ENCODE assay signal across 8 cellular contexts in genomic region chr3:129278970-129279906, GRCh38. TPM values are rescaled to one million over a fixed set of nuclear protein-coding genes. Genes with fewer than 3 reads are reported as not detected.
DNase-seq lines count a peak whose midpoint lies in the region; ATAC-seq and TF ChIP-seq lines count a peak whose summit lies in the region.

No MANE protein-coding gene starts in this region.

- H3K27me3 Mint-ChIP-seq in activated T-cell treated with anti-CD3 and anti-CD28 coated beads, Interleukin-2, amount 50 U/mL, for 24 hours, result no peaks in the 10 kb centered on the region
- H3K27me3 Mint-ChIP-seq in neural crest cell (ENCODE audit: low read depth), result no peaks in the 10 kb centered on the region

- TF ChIP-seq CTCF in fibroblast of lung (conservative IDR thresholded peaks at IDR 0.05 in 1 of 2, IDR thresholded peaks at IDR 0.05 in 1 of 2; ENCODE audit: low read depth in 1 of 2, low read length in 2 of 2) (no peak), neural crest cell (conservative IDR thresholded peaks at IDR 0.05) (no peak)

- H3K9me3 ChIP-seq in BLaER1, result no peaks in the 10 kb centered on the region
- H3K9me3 ChIP-seq in fibroblast of lung (ENCODE audit: control insufficient read depth, insufficient read depth, low read depth, low read length), result no peaks in the 10 kb centered on the region
- no peaks in the 10 kb centered on the region for H3K9me3 ChIP-seq in subcutaneous abdominal adipose tissue (ENCODE audit: control insufficient read depth in 5 of 5, low read length in 5 of 5)

- peaks cover 7% of the 10 kb centered on the region for H3K79me2 ChIP-seq in fibroblast of lung (ENCODE audit: control insufficient read depth, insufficient read depth, low read length)

- DNase-seq in NCI-H82 treated with DMSO at 0.1 percent for 48 hours (lab: John Stamatoyannopoulos, UW; ENCODE audit: unreplicated experiment), result peak; percentile 46
- peak; percentile 77 for DNase-seq in activated T-cell treated with anti-CD3 and anti-CD28 coated beads, Interleukin-2, amount 50 U/mL, for 24 hours
- peak; percentile 34 to 81 for DNase-seq in fibroblast of lung (ENCODE audit: low read depth in 2 of 2)
- peak; percentile 30 for DNase-seq in neural crest cell (ENCODE audit: low read depth, low spot score)

- H3K9ac ChIP-seq in BLaER1 (peak overlapping the region; percentile 98), fibroblast of lung (ENCODE audit: insufficient read depth, low read length) (peak overlapping the region; percentile 88), subcutaneous abdominal adipose tissue (ENCODE audit: low read length in 5 of 5) (peak overlapping the region; percentile 89 to 96 (median 93))

- no peaks in the 10 kb centered on the region for H3K9me3 Mint-ChIP-seq in activated T-cell treated with anti-CD3 and anti-CD28 coated beads, Interleukin-2, amount 50 U/mL, for 24 hours
- H3K9me3 Mint-ChIP-seq in neural crest cell, result no peaks in the 10 kb centered on the region

- H3K4me3 ChIP-seq in BLaER1 (peak overlapping the region; percentile 93), fibroblast of lung (replicated peaks in 1 of 4; ENCODE audit: control extremely low read depth in 1 of 4, insufficient read depth in 1 of 4, low read depth in 3 of 4, low read length in 4 of 4) (peak overlapping the region; percentile 56 to 79 (median 66)), subcutaneous abdominal adipose tissue (ENCODE audit: low read depth in 1 of 5, low read length in 5 of 5) (peak overlapping the region; percentile 89 to 97 (median 91))

- H3K27ac Mint-ChIP-seq in activated T-cell treated with anti-CD3 and anti-CD28 coated beads, Interleukin-2, amount 50 U/mL, for 24 hours, result peak overlapping the region; percentile 99
- H3K27ac Mint-ChIP-seq in neural crest cell (ENCODE audit: unreplicated experiment), result peak overlapping the region; percentile 97

- H4K20me1 ChIP-seq in BLaER1 (peaks cover 49% of the 10 kb centered on the region), fibroblast of lung (ENCODE audit: control insufficient read depth, extremely low read depth, insufficient read depth, low read length) (no peaks in the 10 kb centered on the region)

- H3K4me3 Mint-ChIP-seq in activated T-cell treated with anti-CD3 and anti-CD28 coated beads, Interleukin-2, amount 50 U/mL, for 24 hours, result peak overlapping the region; percentile 97
- peak overlapping the region; percentile 99 for H3K4me3 Mint-ChIP-seq in neural crest cell

- H3K36me3 Mint-ChIP-seq in activated T-cell treated with anti-CD3 and anti-CD28 coated beads, Interleukin-2, amount 50 U/mL, for 24 hours (ENCODE audit: low read depth), result peaks cover 80% of the 10 kb centered on the region
- peaks cover 4% of the 10 kb centered on the region for H3K36me3 Mint-ChIP-seq in neural crest cell (ENCODE audit: low read depth)

- ATAC-seq in GM21390 (IDR thresholded peaks at IDR 0.05; ENCODE audit: unreplicated experiment), result peak; percentile 8
- ATAC-seq in GM18868 (IDR thresholded peaks at IDR 0.05; ENCODE audit: unreplicated experiment), result no peak

- H3K27me3 ChIP-seq in BLaER1, result no peaks in the 10 kb centered on the region
- H3K27me3 ChIP-seq in fibroblast of lung (ENCODE audit: control insufficient read depth, insufficient read depth, low read length), result no peaks in the 10 kb centered on the region
- H3K27me3 ChIP-seq in subcutaneous abdominal adipose tissue (ENCODE audit: control insufficient read depth in 5 of 5, insufficient read depth in 4 of 5, low read length in 5 of 5), result no peaks in the 10 kb centered on the region

- H3K4me2 ChIP-seq in BLaER1 (peak overlapping the region; percentile 99), fibroblast of lung (ENCODE audit: extremely low read depth, insufficient read depth, low read length) (peak overlapping the region; percentile 95)

- H2AFZ ChIP-seq in fibroblast of lung (ENCODE audit: low read length), result peak overlapping the region; percentile 60

- H3K36me3 ChIP-seq in BLaER1 (peaks cover 35% of the 10 kb centered on the region), fibroblast of lung (ENCODE audit: control insufficient read depth, insufficient read depth, low read length) (peaks cover 12% of the 10 kb centered on the region), subcutaneous abdominal adipose tissue (ENCODE audit: control insufficient read depth in 5 of 5, insufficient read depth in 5 of 5, low read length in 5 of 5) (peaks cover 17 to 44% (median 34%) of the 10 kb centered on the region in 5 donors)

- H3K27ac ChIP-seq in BLaER1, result peak overlapping the region; percentile 99
- H3K27ac ChIP-seq in fibroblast of lung (ENCODE audit: insufficient read depth, low read length), result peak overlapping the region; percentile 76
- H3K27ac ChIP-seq in subcutaneous abdominal adipose tissue (ENCODE audit: low read depth, low read length), result peak overlapping the region; percentile 98

- H3K4me1 Mint-ChIP-seq in activated T-cell treated with anti-CD3 and anti-CD28 coated beads, Interleukin-2, amount 50 U/mL, for 24 hours (ENCODE audit: low read depth), result peaks cover 68% of the 10 kb centered on the region
- H3K4me1 Mint-ChIP-seq in neural crest cell, result peaks cover 25% of the 10 kb centered on the region

- H3K4me1 ChIP-seq in BLaER1 (peaks cover 83% of the 10 kb centered on the region), fibroblast of lung (ENCODE audit: control insufficient read depth, extremely low read depth, insufficient read depth, low read length) (peaks cover 8% of the 10 kb centered on the region), subcutaneous abdominal adipose tissue (ENCODE audit: control insufficient read depth in 5 of 5, insufficient read depth in 5 of 5, low read length in 5 of 5) (peaks cover 5 to 53% (median 42%) of the 10 kb centered on the region in 5 donors)

RNA-seq across cellular contexts. Expression of gene HMCES, which starts 0.6 kb away (rescaled TPM):
- total RNA-seq in fibroblast of lung (11.8 and 12.2 TPM in 2 replicates), neural crest cell (61.2 and 62.9 TPM in 2 replicates)
- polyA plus RNA-seq in fibroblast of lung, result 22.6 and 22.8 TPM in 2 replicates
- polyA plus RNA-seq in fibroblast of lung (2012), result 30.0 and 34.9 TPM in 2 replicates
- polyA minus RNA-seq in fibroblast of lung (ENCODE audit: low replicate concordance), result 16.7 and 20.0 TPM in 2 replicates

RNA-seq across cellular contexts. Expression of gene COPG1, which starts 29.8 kb away (rescaled TPM):
- 240 and 306 TPM in 2 replicates for total RNA-seq in fibroblast of lung
- 237 and 257 TPM in 2 replicates for polyA plus RNA-seq in fibroblast of lung
- 257 and 260 TPM in 2 replicates for polyA plus RNA-seq in fibroblast of lung (2012)
- polyA minus RNA-seq in fibroblast of lung (ENCODE audit: low replicate concordance), result 454 and 582 TPM in 2 replicates
- total RNA-seq in neural crest cell, result 116 and 122 TPM in 2 replicates
